In the genomic region with DNA sequence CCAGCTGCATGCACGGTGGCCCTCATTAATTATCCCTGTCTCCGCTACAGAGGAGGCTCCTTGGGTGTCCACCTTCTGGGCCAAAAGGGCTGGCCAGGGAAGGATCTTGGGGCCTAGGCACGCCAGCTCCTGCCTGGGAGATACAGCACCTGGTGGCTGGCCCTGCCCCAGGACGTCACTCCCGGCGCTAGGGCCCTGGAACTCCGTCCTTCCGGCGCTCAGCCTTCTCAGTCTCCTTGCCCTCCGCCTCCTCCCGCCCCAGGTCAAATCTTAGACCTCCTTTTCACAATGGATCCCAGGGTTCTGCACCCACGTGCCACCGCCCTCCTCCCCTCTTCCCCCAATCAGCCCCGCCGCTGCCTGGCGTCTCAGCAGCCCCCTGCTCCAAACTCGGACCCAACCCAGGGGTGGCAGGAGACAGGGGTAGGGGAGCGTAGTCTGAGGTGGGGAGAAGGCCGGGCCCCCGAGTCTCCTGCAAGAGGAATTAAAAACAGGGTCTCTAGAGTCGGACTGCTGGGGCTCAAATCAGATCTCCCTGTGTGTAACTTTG, we compare ENCODE assay signal across 8 cellular contexts.
DNase-seq lines count a peak whose midpoint lies in the region; ATAC-seq, FAIRE-seq and TF ChIP-seq lines count a peak whose summit lies in the region.

No MANE protein-coding gene starts in this region.

- peaks cover 3% of the 10 kb centered on the region for H3K9me3 ChIP-seq in WERI-Rb-1 (ENCODE audit: severe bottlenecking)

- H3K27ac ChIP-seq in KMS-11 = peak overlapping the region; percentile 71
- peak overlapping the region; percentile 89 for H3K27ac ChIP-seq in WERI-Rb-1

- no peaks in the 10 kb centered on the region for H3K36me3 ChIP-seq in KMS-11 (ENCODE audit: insufficient read depth)
- peaks cover 35% of the 10 kb centered on the region for H3K36me3 ChIP-seq in WERI-Rb-1

- H3K9ac ChIP-seq in KMS-11 = peak overlapping the region; percentile 90

- peak; percentile 50 for ATAC-seq in GM21529 (IDR thresholded peaks at IDR 0.05; ENCODE audit: unreplicated experiment)

- H3K27me3 ChIP-seq in KMS-11 (ENCODE audit: insufficient read depth, low read depth) (no peaks in the 10 kb centered on the region), WERI-Rb-1 (ENCODE audit: insufficient read depth, low read depth, severe bottlenecking) (no peaks in the 10 kb centered on the region)

- H3K4me2 ChIP-seq in KMS-11 = peak overlapping the region; percentile 80

- no peak overlapping the region for H2AFZ ChIP-seq in KMS-11 (ENCODE audit: low read depth)

- peak; percentile 64 for DNase-seq in EH (ENCODE audit: low read depth)
- DNase-seq in WERI-Rb-1 = peak; percentile 75
- peak; percentile 25 for DNase-seq in central memory CD4-positive, alpha-beta T cell
- DNase-seq in islet precursor cell = peak; percentile 86
- DNase-seq in stimulated activated CD4-positive, alpha-beta T cell treated with anti-CD3 and anti-CD28 coated beads, Interleukin-12 subunit alpha, Interleukin-12 subunit beta, amount 100 ng/mL, for 24 hours (ENCODE audit: low read depth in 2 of 2) = peak; percentile 22 to 50
- DNase-seq in D721Med (ENCODE audit: insufficient read length, low spot score) = no peak

- no peak for FAIRE-seq in D721Med (lab: Jason Lieb, UNC)

- H3K4me1 ChIP-seq in KMS-11 (ENCODE audit: low read depth, poor library complexity, severe bottlenecking) = peaks cover 50% of the 10 kb centered on the region

- H4K20me1 ChIP-seq in KMS-11 (ENCODE audit: insufficient read depth) = peaks cover 33% of the 10 kb centered on the region

- H3K79me2 ChIP-seq in KMS-11 (ENCODE audit: insufficient read depth, low read depth) = peaks cover 56% of the 10 kb centered on the region

- TF ChIP-seq CTCF in KMS-11 (conservative IDR thresholded peaks at IDR 0.05; ENCODE audit: low read depth, low read length) = no peak
- no peak for TF ChIP-seq CTCF in WERI-Rb-1 (IDR thresholded peaks at IDR 0.05; ENCODE audit: low read depth, low read length)
- no peak for TF ChIP-seq CTCF in D721Med (IDR thresholded peaks at IDR 0.05; ENCODE audit: insufficient read depth, missing control alignments)

- H3K4me3 ChIP-seq in KMS-11 (IDR thresholded peaks at IDR 0.05; ENCODE audit: insufficient read depth, low read depth, low read length) (peak overlapping the region; percentile 56), WERI-Rb-1 (ENCODE audit: low read depth, low read length) (peak overlapping the region; percentile 72)
